8 cellular contexts compared by ENCODE assay signal in genomic region chr4:184288451-184289178, GRCh38.
A peak's percentile ranks its signal among the peaks of the same experiment; 100 is the strongest.
DNase-seq lines count a peak whose midpoint lies in the region; ATAC-seq and TF ChIP-seq lines count a peak whose summit lies in the region.

No MANE protein-coding gene starts in this region.

- H3K27ac ChIP-seq in heart left ventricle = no peak overlapping the region
- H3K27ac ChIP-seq in mesendoderm (ENCODE audit: low read depth, low read length) = no peak overlapping the region

- TF ChIP-seq POLR2A in GM15510 (IDR thresholded peaks at IDR 0.05; ENCODE audit: borderline replicate concordance, extremely low read depth, insufficient read length) (peak; percentile 26), heart left ventricle (IDR thresholded peaks at IDR 0.05) (no peak)

- no peak overlapping the region for H2BK15ac ChIP-seq in mesendoderm (replicated peaks; ENCODE audit: low read depth)

- no peak overlapping the region for H3K23ac ChIP-seq in mesendoderm (ENCODE audit: low read length)

- no peak overlapping the region for H3K4me3 ChIP-seq in heart left ventricle
- no peak overlapping the region for H3K4me3 ChIP-seq in foreskin fibroblast (ENCODE audit: low read depth in 1 of 2, low read length in 2 of 2)
- no peak overlapping the region for H3K4me3 ChIP-seq in mesendoderm (ENCODE audit: low read length)

- H3K36me3 ChIP-seq in heart left ventricle (no peaks in the 10 kb centered on the region), mesendoderm (ENCODE audit: control insufficient read depth, insufficient read depth, low read length) (no peaks in the 10 kb centered on the region)

- H3K18ac ChIP-seq in mesendoderm (ENCODE audit: low read length) = no peak overlapping the region

- no peaks in the 10 kb centered on the region for H3K79me2 ChIP-seq in mesendoderm (ENCODE audit: control insufficient read depth, insufficient read depth, low read length)

- H3K4me1 Mint-ChIP-seq in IgD-negative memory B cell = peaks cover 31 to 37% (median 34%) of the 10 kb centered on the region in 3 donors

- WGBS in heart left ventricle, 4 donors = 75 to 88% (median 82%) methylated on average over 13 to 14 of the region's 14 CpGs
- WGBS in mesendoderm (ENCODE audit: extremely low coverage, insufficient coverage, low lambda C conversion rate) = no CpG with 5 or more reads among the region's 14 CpGs

- H3K4me2 ChIP-seq in mesendoderm (ENCODE audit: low read length) = no peak overlapping the region

- H3K36me3 Mint-ChIP-seq in IgD-negative memory B cell = no peaks in the 10 kb centered on the region

- no peak overlapping the region for H3K4ac ChIP-seq in mesendoderm (ENCODE audit: low read depth, low read length)

- H3K27ac Mint-ChIP-seq in IgD-negative memory B cell = peak overlapping the region in 1 of 3 donors; percentile 71

- no peaks in the 10 kb centered on the region for H3K27me3 ChIP-seq in heart left ventricle
- no peaks in the 10 kb centered on the region for H3K27me3 ChIP-seq in mesendoderm (ENCODE audit: insufficient read depth, low read length, poor library complexity)

- H2BK120ac ChIP-seq in mesendoderm (ENCODE audit: low read depth, low read length) = no peak overlapping the region

- H3K4me1 ChIP-seq in heart left ventricle (peaks cover 0 to 18% (median 0%) of the 10 kb centered on the region in 12 donors), mesendoderm (ENCODE audit: control insufficient read depth, low read depth, low read length) (no peaks in the 10 kb centered on the region)

- no peaks in the 10 kb centered on the region for H3K9me3 ChIP-seq in heart left ventricle

- no peaks in the 10 kb centered on the region for H3K27me3 Mint-ChIP-seq in IgD-negative memory B cell

- H3K56ac ChIP-seq in mesendoderm (ENCODE audit: low read length) = no peak overlapping the region

- no peaks in the 10 kb centered on the region for H3K79me1 ChIP-seq in mesendoderm (ENCODE audit: low read length)

- peak overlapping the region; percentile 1 to 91 (median 80) for H3K4me3 Mint-ChIP-seq in IgD-negative memory B cell

- no peak overlapping the region for H2AK5ac ChIP-seq in mesendoderm (ENCODE audit: low read length)

- H4K8ac ChIP-seq in mesendoderm (ENCODE audit: low read depth, low read length) = no peak overlapping the region

- peak; percentile 67 for ATAC-seq in GM21423 (IDR thresholded peaks at IDR 0.05; ENCODE audit: unreplicated experiment)
- peak in 3 of 4 donors; percentile 5 to 32 (median 32) for ATAC-seq in heart left ventricle

- no peak overlapping the region for H3K9ac ChIP-seq in mesendoderm (ENCODE audit: low read length)

- DNase-seq in heart left ventricle (no peak), NCI-H345 treated with DMSO at 0.1 percent for 48 hours (lab: John Stamatoyannopoulos, UW; ENCODE audit: unreplicated experiment) (no peak), foreskin fibroblast (no peak), mesendoderm (no peak)
- DNase-seq in activated effector memory CD4-positive, alpha-beta T cell treated with Interleukin-2 at 50 U/mL for 16 hours = no peak

- H2BK5ac ChIP-seq in mesendoderm (ENCODE audit: low read length) = no peak overlapping the region

- no peak overlapping the region for H4K5ac ChIP-seq in mesendoderm (ENCODE audit: low read length)

- intact Hi-C loops in heart left ventricle (cut with DNase I) = loop anchor here (2.0 to 10.0 kb wide), 8 partner anchors 96 to 356 kb away; partner anchors contain the start of genes IRF2 (in 4 of the 10), CASP3 (in 3 of the 10) and PRIMPOL (in 3 of the 10)

- no peaks in the 10 kb centered on the region for H3K9me3 Mint-ChIP-seq in IgD-negative memory B cell

- TF ChIP-seq CTCF in heart left ventricle (IDR thresholded peaks at IDR 0.05) (no peak), foreskin fibroblast (IDR thresholded peaks at IDR 0.05; ENCODE audit: low read depth, low read length) (no peak)
